14 cellular contexts compared by ENCODE assay signal in the genomic region with DNA sequence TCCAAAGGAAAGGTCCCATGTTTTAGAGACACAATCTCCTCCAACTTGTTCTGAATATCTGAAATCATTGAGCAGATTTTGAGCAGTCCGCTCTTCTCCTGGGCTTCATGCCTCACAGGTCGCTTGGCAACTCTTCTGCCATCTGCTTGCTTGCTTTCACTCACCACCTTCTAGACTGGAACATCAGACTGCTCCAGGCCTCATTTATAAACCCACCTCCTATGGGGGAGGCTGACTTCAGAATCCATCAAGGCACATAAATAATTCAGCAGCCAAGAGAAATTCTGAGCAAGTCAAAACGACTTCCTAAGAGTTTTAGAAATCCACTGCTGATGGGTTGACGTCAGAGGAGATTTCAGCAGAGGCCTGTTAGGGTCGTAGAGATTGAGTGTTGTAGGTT.
"Had no signal": no experiment of that assay in that cellular context is flagged by ENCODE, and none has a peak within 500 bp of the region (broad histone marks: within the 10 kb centered on the region; RNA-seq: fewer than 3 reads in every experiment).

No MANE protein-coding gene starts in this region.

- H3K4me1 Mint-ChIP-seq: activated naive CD4-positive, alpha-beta T cell treated with anti-CD3 and anti-CD28 coated beads, Interleukin-2, amount 10 ng/mL, durations not matched to agents 7 days and 5 days; activated T-helper 17 cell treated with anti-CD3 and anti-CD28 coated beads, Interleukin-2, amount 50 U/mL, for 72 hours; immature natural killer cell; T-helper 17 cell had no signal

- H3K27me3 ChIP-seq: ovary, tibial artery, uterus had no signal

- H3K27ac ChIP-seq: ovary, tibial artery, uterus had no signal

- H3K9me3 ChIP-seq: ovary, tibial artery, uterus had no signal

- H3K4me1 ChIP-seq: uterus had no signal

- ATAC-seq: activated T-helper 17 cell treated with anti-CD3 and anti-CD28 coated beads, Interleukin-2, amount 50 U/mL, for 72 hours; esophagus mucosa; left colon; natural killer cell treated with Interleukin-12 subunit alpha and Interleukin-12 subunit beta and Interleukin-15 and Interleukin-18, amount 100 ng/mL, for 72 hours; T-helper 17 cell had no signal

- H3K4me3 Mint-ChIP-seq: activated naive CD4-positive, alpha-beta T cell treated with anti-CD3 and anti-CD28 coated beads, Interleukin-2, amount 10 ng/mL, durations not matched to agents 7 days and 5 days; activated T-helper 17 cell treated with anti-CD3 and anti-CD28 coated beads, Interleukin-2, amount 50 U/mL, for 72 hours; immature natural killer cell; natural killer cell treated with Interleukin-12 subunit alpha and Interleukin-12 subunit beta and Interleukin-15 and Interleukin-18, amount 100 ng/mL, for 72 hours; T-helper 17 cell had no signal

- H3K4me3 ChIP-seq: ovary, tibial artery, uterus had no signal

- H3K9me3 Mint-ChIP-seq: activated naive CD4-positive, alpha-beta T cell treated with anti-CD3 and anti-CD28 coated beads, Interleukin-2, amount 10 ng/mL, durations not matched to agents 7 days and 5 days; activated T-helper 17 cell treated with anti-CD3 and anti-CD28 coated beads, Interleukin-2, amount 50 U/mL, for 72 hours; immature natural killer cell; natural killer cell treated with Interleukin-12 subunit alpha and Interleukin-12 subunit beta and Interleukin-15 and Interleukin-18, amount 100 ng/mL, for 72 hours had no signal

- H3K36me3 ChIP-seq: ovary, tibial artery, uterus had no signal

- H3K36me3 Mint-ChIP-seq: activated naive CD4-positive, alpha-beta T cell treated with anti-CD3 and anti-CD28 coated beads, Interleukin-2, amount 10 ng/mL, durations not matched to agents 7 days and 5 days; immature natural killer cell; natural killer cell treated with Interleukin-12 subunit alpha and Interleukin-12 subunit beta and Interleukin-15 and Interleukin-18, amount 100 ng/mL, for 72 hours had no signal

- DNase-seq: activated CD4-positive, alpha-beta T cell treated with anti-CD3 and anti-CD28 coated beads, Interleukin-2, amount 50 U/mL, for 1 hour; activated CD4-positive, CD25-positive, alpha-beta regulatory T cell; activated naive CD4-positive, alpha-beta T cell treated with anti-CD3 and anti-CD28 coated beads, Interleukin-2, amount 10 ng/mL, durations not matched to agents 7 days and 5 days; activated T-cell treated with anti-CD3 and anti-CD28 coated beads for 4 hours; central memory CD4-positive, alpha-beta T cell; immature natural killer cell; left colon; ovary; T-helper 17 cell; tibial artery; uterus had no signal

- H3K27ac Mint-ChIP-seq: activated naive CD4-positive, alpha-beta T cell treated with anti-CD3 and anti-CD28 coated beads, Interleukin-2, amount 10 ng/mL, durations not matched to agents 7 days and 5 days; activated T-helper 17 cell treated with anti-CD3 and anti-CD28 coated beads, Interleukin-2, amount 50 U/mL, for 72 hours; immature natural killer cell; natural killer cell treated with Interleukin-12 subunit alpha and Interleukin-12 subunit beta and Interleukin-15 and Interleukin-18, amount 100 ng/mL, for 72 hours; T-helper 17 cell had no signal
